Comparison of ENCODE assay signal across 9 cellular contexts in the genomic region with DNA sequence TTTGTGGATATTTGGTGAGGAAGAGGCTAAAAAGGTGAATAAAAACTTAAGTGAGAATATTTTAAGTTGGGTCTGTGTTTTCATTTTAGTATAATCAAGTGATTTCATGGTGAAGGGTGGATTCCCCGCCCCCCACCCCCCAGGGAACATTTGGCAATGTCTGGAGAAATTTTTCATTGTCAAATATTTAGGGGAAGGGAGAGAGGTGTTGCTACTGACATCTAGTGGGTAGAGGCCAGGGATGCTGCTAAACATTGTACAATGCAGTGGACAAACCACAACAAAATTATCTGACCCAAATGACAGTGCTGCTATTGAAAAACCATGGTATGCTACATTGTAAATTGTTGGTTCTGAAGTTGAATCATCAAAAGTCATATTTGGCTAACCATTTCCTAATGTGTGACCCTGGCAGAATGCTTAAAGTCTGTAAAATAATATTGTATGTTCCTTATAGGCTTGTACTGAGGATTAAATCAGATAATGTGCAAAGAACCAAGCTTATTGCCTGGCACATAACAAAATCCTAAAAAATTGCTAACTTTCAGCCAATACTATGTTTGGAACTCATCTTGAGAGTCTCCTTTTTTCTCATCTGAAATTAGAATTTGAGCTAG. TPM values are rescaled to one million over a fixed set of nuclear protein-coding genes. Genes with fewer than 3 reads are reported as not detected.
DNase-seq lines count a peak whose midpoint lies in the region; ATAC-seq and TF ChIP-seq lines count a peak whose summit lies in the region.
"Had no signal": no experiment of that assay in that cellular context is flagged by ENCODE, and none has a peak within 500 bp of the region (broad histone marks: within the 10 kb centered on the region; RNA-seq: fewer than 3 reads in every experiment).

No MANE protein-coding gene starts in this region.

- no peaks in the 10 kb centered on the region for H4K20me1 ChIP-seq in OCI-LY1 (ENCODE audit: insufficient read depth, low read length)

- peaks cover 13 to 18% of the 10 kb centered on the region in 2 donors for H3K36me3 Mint-ChIP-seq in stimulated activated naive B cell treated with anti-CD40 and anti-IgM and Interleukin-4, amounts not matched to agents 10 μg/mL and 1 μg/mL and 100 μg/mL, for 72 hours

- intact Hi-C loops in heart right ventricle (cut with DNase I), result no loop called here
- intact Hi-C loops in left ventricle myocardium superior (cut with micrococcal nuclease), result no loop called here

- H3K4me3 Mint-ChIP-seq in stimulated activated naive B cell treated with anti-CD40 and anti-IgM and Interleukin-4, amounts not matched to agents 10 μg/mL and 1 μg/mL and 100 μg/mL, for 72 hours, result no peak overlapping the region

- no peaks in the 10 kb centered on the region; the same call in 1 of the 2 replicates for H3F3A ChIP-seq in OCI-LY1 (ENCODE audit: insufficient read depth, low read length)

- DNase-seq in heart right ventricle (no peak), left ventricle myocardium superior (no peak), erythroblast (lab: John Stamatoyannopoulos, UW) (peak; percentile 33 to 40), inferior parietal cortex (ENCODE audit: extremely low spot score) (no peak), T-helper 9 cell (no peak)
- no peak for DNase-seq in stimulated activated naive B cell treated with anti-CD40 and anti-IgM and Interleukin-4, amounts not matched to agents 10 μg/mL and 1 μg/mL and 100 μg/mL, for 72 hours
- DNase-seq in activated effector memory CD4-positive, alpha-beta T cell treated with Interleukin-2 at 50 U/mL for 16 hours, result no peak
- DNase-seq: activated CD8-positive, alpha-beta memory T cell treated with anti-CD3 and anti-CD28 coated beads, Interleukin-2, amount 50 U/mL, for 48 hours had no signal

- H3K27ac ChIP-seq in heart right ventricle (no peak overlapping the region), OCI-LY1 (ENCODE audit: low read depth, low read length, poor library complexity, severe bottlenecking) (no peak overlapping the region)

- H3K4me3 ChIP-seq in heart right ventricle (no peak overlapping the region), OCI-LY1 (ENCODE audit: low read depth, low read length, poor library complexity, severe bottlenecking) (no peak overlapping the region)

- H3K4me2 ChIP-seq in OCI-LY1 (ENCODE audit: low read length), result no peak overlapping the region

- no peaks in the 10 kb centered on the region for H3K9me3 Mint-ChIP-seq in stimulated activated naive B cell treated with anti-CD40 and anti-IgM and Interleukin-4, amounts not matched to agents 10 μg/mL and 1 μg/mL and 100 μg/mL, for 72 hours

- peaks cover 32% of the 10 kb centered on the region for H3K79me2 ChIP-seq in OCI-LY1 (ENCODE audit: insufficient read depth, low read length)

- H3K9me3 ChIP-seq in heart right ventricle, result no peaks in the 10 kb centered on the region
- no peaks in the 10 kb centered on the region for H3K9me3 ChIP-seq in OCI-LY1 (ENCODE audit: low read length)

- TF ChIP-seq POLR2A in erythroblast (IDR thresholded peaks at IDR 0.05; ENCODE audit: low read length), result no peak

- no peaks in the 10 kb centered on the region for H3K27me3 Mint-ChIP-seq in stimulated activated naive B cell treated with anti-CD40 and anti-IgM and Interleukin-4, amounts not matched to agents 10 μg/mL and 1 μg/mL and 100 μg/mL, for 72 hours

- H3K4me1 ChIP-seq in heart right ventricle (peaks cover 14 to 71% (median 37%) of the 10 kb centered on the region in 9 donors), OCI-LY1 (ENCODE audit: insufficient read depth, low read length, severe bottlenecking) (peaks cover 13% of the 10 kb centered on the region)

- H3K4me1 Mint-ChIP-seq in stimulated activated naive B cell treated with anti-CD40 and anti-IgM and Interleukin-4, amounts not matched to agents 10 μg/mL and 1 μg/mL and 100 μg/mL, for 72 hours, result peaks cover 5 to 18% of the 10 kb centered on the region in 2 donors

- peak in 1 of 8 donors; percentile 38 for ATAC-seq in heart right ventricle
- ATAC-seq in left ventricle myocardium superior, result no peak
- no peak for ATAC-seq in stimulated activated naive B cell treated with anti-CD40 and anti-IgM and Interleukin-4, amounts not matched to agents 10 μg/mL and 1 μg/mL and 100 μg/mL, for 72 hours (replicated peaks)

- peak in 6 of 9 donors; percentile 33 to 51 (median 43) for TF ChIP-seq CTCF in heart right ventricle (IDR thresholded peaks at IDR 0.05)
- peak; percentile 64 for TF ChIP-seq CTCF in OCI-LY1 (IDR thresholded peaks at IDR 0.05; ENCODE audit: low read length)

- H3K27ac Mint-ChIP-seq in stimulated activated naive B cell treated with anti-CD40 and anti-IgM and Interleukin-4, amounts not matched to agents 10 μg/mL and 1 μg/mL and 100 μg/mL, for 72 hours, result no peak overlapping the region

- 53 to 59% methylated on average over 1 of the region's 1 CpG for WGBS in heart right ventricle, 2 donors

- no peak overlapping the region for H3K9ac ChIP-seq in OCI-LY1 (ENCODE audit: low read length)

- no peak overlapping the region for H2AFZ ChIP-seq in OCI-LY1 (ENCODE audit: low read length)

- H3K27me3 ChIP-seq in heart right ventricle (no peaks in the 10 kb centered on the region), OCI-LY1 (ENCODE audit: insufficient read depth, low read length) (no peaks in the 10 kb centered on the region)

- H3K9me2 ChIP-seq in OCI-LY1 (ENCODE audit: low read depth, low read length), result no peaks in the 10 kb centered on the region

- peaks cover 0 to 79% (median 23%) of the 10 kb centered on the region in 9 donors for H3K36me3 ChIP-seq in heart right ventricle
- H3K36me3 ChIP-seq in OCI-LY1 (ENCODE audit: insufficient read depth, low read length), result peaks cover 58% of the 10 kb centered on the region

RNA-seq across cellular contexts. Expression of a gene that starts 5.6 kb away (rescaled TPM):
- total RNA-seq in heart right ventricle, result 10 to 100 TPM; 20.6 to 31.2 (median 23.5) TPM
- 10 to 100 TPM; 12.0 to 20.1 TPM for polyA plus RNA-seq in heart right ventricle
- 25.6 TPM for total RNA-seq in left ventricle myocardium superior

RNA-seq across cellular contexts. Expression of a gene that starts 22.8 kb away (rescaled TPM):
- total RNA-seq in heart right ventricle (10 to 100 TPM; 37.5 to 72.0 (median 51.1) TPM), left ventricle myocardium superior (46.5 TPM)
- 10 to 100 TPM; 62.8 to 72.7 TPM for polyA plus RNA-seq in heart right ventricle

RNA-seq across cellular contexts. Expression of a gene that starts 53.5 kb away (rescaled TPM):
- total RNA-seq in heart right ventricle (10 to 100 TPM; 15.9 to 36.4 (median 26.8) TPM), left ventricle myocardium superior (25.1 TPM)
- 1 to 10 TPM; 6.9 to 7.8 TPM for polyA plus RNA-seq in heart right ventricle

Comparison
In these comparisons a context has a peak if more than half of its experiments do, and no peak if none do; other contexts are left out.
1. DNase-seq: peak in erythroblast (2 of 2); none in heart right ventricle (0 of 2), left ventricle myocardium superior (single experiment), stimulated activated naive B cell treated with anti-CD40 and anti-IgM and Interleukin-4, amounts not matched to agents 10 μg/mL and 1 μg/mL and 100 μg/mL, for 72 hours (single experiment), inferior parietal cortex (single experiment), T-helper 9 cell (single experiment) and activated effector memory CD4-positive, alpha-beta T cell treated with Interleukin-2 at 50 U/mL for 16 hours (single experiment).